11 cellular contexts compared by ENCODE assay signal in genomic region chr1:222240536-222241181, GRCh38.
DNase-seq lines count a peak whose midpoint lies in the region; ATAC-seq lines count a peak whose summit lies in the region.
"Had no signal": no experiment of that assay in that cellular context is flagged by ENCODE, and none has a peak within 500 bp of the region (broad histone marks: within the 10 kb centered on the region; RNA-seq: fewer than 3 reads in every experiment).

No MANE protein-coding gene starts in this region.

- DNase-seq in EL: peak; percentile 41
- peak; percentile 12 for DNase-seq in NCI-H2171 (lab: John Stamatoyannopoulos, UW)
- DNase-seq in dedifferentiated amniotic fluid mesenchymal stem cell (ENCODE audit: extremely low spot score): peak; percentile 34
- peak; percentile 43 for DNase-seq in non-pigmented ciliary epithelial cell (ENCODE audit: low read depth)
- no peak for DNase-seq in T-helper 9 cell
- no peak for DNase-seq in glomerular visceral epithelial cell (ENCODE audit: extremely low spot score)
- no peak for DNase-seq in NCI-H1092 treated with DMSO at 0.1 percent for 48 hours (lab: John Stamatoyannopoulos, UW)
- DNase-seq in activated CD8-positive, alpha-beta T cell treated with anti-CD3 and anti-CD28 coated beads, Interleukin-2, amount 10 ng/mL, durations not matched to agents 7 days and 5 days: no peak
- DNase-seq: activated naive CD4-positive, alpha-beta T cell treated with anti-CD3 and anti-CD28 coated beads, Interleukin-2, amount 10 ng/mL, durations not matched to agents 7 days and 5 days; hypothalamus; mucosa of descending colon had no signal

- H3K4me1 Mint-ChIP-seq in activated CD8-positive, alpha-beta T cell treated with anti-CD3 and anti-CD28 coated beads, Interleukin-2, amount 10 ng/mL, durations not matched to agents 7 days and 5 days (ENCODE audit: low read depth): no peaks in the 10 kb centered on the region
- H3K4me1 Mint-ChIP-seq: activated naive CD4-positive, alpha-beta T cell treated with anti-CD3 and anti-CD28 coated beads, Interleukin-2, amount 10 ng/mL, durations not matched to agents 7 days and 5 days had no signal

- no peak for ATAC-seq in activated CD8-positive, alpha-beta T cell treated with anti-CD3 and anti-CD28 coated beads, Interleukin-2, amount 10 ng/mL, durations not matched to agents 7 days and 5 days
- ATAC-seq: mucosa of descending colon had no signal

- CTCF ChIA-PET in activated CD8-positive, alpha-beta T cell treated with anti-CD3 and anti-CD28 coated beads, Interleukin-2, amount 10 ng/mL, durations not matched to agents 7 days and 5 days (lab: Charles Lee): no interaction called here

- POLR2A ChIA-PET in activated CD8-positive, alpha-beta T cell treated with anti-CD3 and anti-CD28 coated beads, Interleukin-2, amount 10 ng/mL, durations not matched to agents 7 days and 5 days (lab: Charles Lee): no interaction called here

- H3K9me3 Mint-ChIP-seq in activated CD8-positive, alpha-beta T cell treated with anti-CD3 and anti-CD28 coated beads, Interleukin-2, amount 10 ng/mL, durations not matched to agents 7 days and 5 days (ENCODE audit: insufficient read depth): no peaks in the 10 kb centered on the region
- H3K9me3 Mint-ChIP-seq: activated naive CD4-positive, alpha-beta T cell treated with anti-CD3 and anti-CD28 coated beads, Interleukin-2, amount 10 ng/mL, durations not matched to agents 7 days and 5 days had no signal

- no peak overlapping the region for H3K4me3 Mint-ChIP-seq in activated CD8-positive, alpha-beta T cell treated with anti-CD3 and anti-CD28 coated beads, Interleukin-2, amount 10 ng/mL, durations not matched to agents 7 days and 5 days
- H3K4me3 Mint-ChIP-seq: activated naive CD4-positive, alpha-beta T cell treated with anti-CD3 and anti-CD28 coated beads, Interleukin-2, amount 10 ng/mL, durations not matched to agents 7 days and 5 days had no signal

- H3K27ac Mint-ChIP-seq in activated CD8-positive, alpha-beta T cell treated with anti-CD3 and anti-CD28 coated beads, Interleukin-2, amount 10 ng/mL, durations not matched to agents 7 days and 5 days: no peak overlapping the region
- H3K27ac Mint-ChIP-seq: activated naive CD4-positive, alpha-beta T cell treated with anti-CD3 and anti-CD28 coated beads, Interleukin-2, amount 10 ng/mL, durations not matched to agents 7 days and 5 days had no signal

- no peaks in the 10 kb centered on the region for H3K36me3 Mint-ChIP-seq in activated CD8-positive, alpha-beta T cell treated with anti-CD3 and anti-CD28 coated beads, Interleukin-2, amount 10 ng/mL, durations not matched to agents 7 days and 5 days (ENCODE audit: low read depth)
- H3K36me3 Mint-ChIP-seq: activated naive CD4-positive, alpha-beta T cell treated with anti-CD3 and anti-CD28 coated beads, Interleukin-2, amount 10 ng/mL, durations not matched to agents 7 days and 5 days had no signal

- no peaks in the 10 kb centered on the region for H3K27me3 Mint-ChIP-seq in activated CD8-positive, alpha-beta T cell treated with anti-CD3 and anti-CD28 coated beads, Interleukin-2, amount 10 ng/mL, durations not matched to agents 7 days and 5 days (ENCODE audit: low read depth)
- H3K27me3 Mint-ChIP-seq: activated naive CD4-positive, alpha-beta T cell treated with anti-CD3 and anti-CD28 coated beads, Interleukin-2, amount 10 ng/mL, durations not matched to agents 7 days and 5 days had no signal

Comparison
In these comparisons a context has a peak if more than half of its experiments do, and no peak if none do; other contexts are left out.
1. DNase-seq: peak in EL (single experiment), NCI-H2171 (single experiment), dedifferentiated amniotic fluid mesenchymal stem cell (single experiment) and non-pigmented ciliary epithelial cell (single experiment); none in T-helper 9 cell (single experiment), glomerular visceral epithelial cell (single experiment), NCI-H1092 treated with DMSO at 0.1 percent for 48 hours (single experiment) and activated CD8-positive, alpha-beta T cell treated with anti-CD3 and anti-CD28 coated beads, Interleukin-2, amount 10 ng/mL, durations not matched to agents 7 days and 5 days (single experiment).